9 cellular contexts compared by ENCODE assay signal in genomic region chr12:40192704-40193255, GRCh38. TPM values are rescaled to one million over a fixed set of nuclear protein-coding genes. Genes with fewer than 3 reads are reported as not detected.
DNase-seq lines count a peak whose midpoint lies in the region; ATAC-seq and TF ChIP-seq lines count a peak whose summit lies in the region.
"Had no signal": no experiment of that assay in that cellular context is flagged by ENCODE, and none has a peak within 500 bp of the region (broad histone marks: within the 10 kb centered on the region; RNA-seq: fewer than 3 reads in every experiment).

No MANE protein-coding gene starts in this region.

- H3K4me3 Mint-ChIP-seq in WTC11, result no peak overlapping the region

- H3K4me1 Mint-ChIP-seq in WTC11, result peaks cover 37% of the 10 kb centered on the region

- TF ChIP-seq CTCF in GM10248 (IDR thresholded peaks at IDR 0.05; ENCODE audit: control extremely low read depth, extremely low read depth, low read depth, missing control alignments) (no peak), WTC11 (IDR thresholded peaks at IDR 0.05) (no peak)

- ATAC-seq in GM19452 (IDR thresholded peaks at IDR 0.05; ENCODE audit: unreplicated experiment), result peak; percentile 94
- ATAC-seq in HG03139 (IDR thresholded peaks at IDR 0.05; ENCODE audit: unreplicated experiment), result peak; percentile 99
- ATAC-seq in WTC11, result peak; percentile 38; the same call in 1 of the 2 replicates

- peaks cover 20% of the 10 kb centered on the region for H3K36me3 Mint-ChIP-seq in WTC11

- CTCF ChIA-PET in GM10248 (lab: Yijun Ruan, JAX), result interaction anchor here (1.0 to 1.2 kb wide), 2 partner anchors 16 to 86 kb away, joined by 3 to 4 read pairs; partner anchors contain the start of gene SLC2A13
- CTCF ChIA-PET in WTC11 (lab: Charles Lee), result no interaction called here

- DNase-seq in GM10248 (ENCODE audit: extremely low spot score) (peak; percentile 59), WTC11 (ENCODE audit: low spot score) (no peak), COLO668 (lab: John Stamatoyannopoulos, UW; ENCODE audit: unreplicated experiment) (no peak), NCI-H1417 treated with DMSO at 0.1 percent for 48 hours (lab: John Stamatoyannopoulos, UW) (no peak), GDM1 (lab: John Stamatoyannopoulos, UW) (no peak)
- DNase-seq in activated T-cell treated with anti-CD3 and anti-CD28 coated beads, Interleukin-2, amount 50 U/mL, for 48 hours, result no peak
- DNase-seq: SJCRH30 had no signal

- H3K27ac Mint-ChIP-seq in WTC11, result no peak overlapping the region

- POLR2A ChIA-PET in GM10248 (lab: Yijun Ruan, JAX), result no interaction called here
- POLR2A ChIA-PET in WTC11 (lab: Charles Lee), result no interaction called here

- H3K9me3 Mint-ChIP-seq in WTC11, result peaks cover 36% of the 10 kb centered on the region

- H3K27me3 Mint-ChIP-seq in WTC11 (ENCODE audit: low read depth), result no peaks in the 10 kb centered on the region

TF ChIP-seq in WTC11, 78 proteins besides CTCF, POLR2A, EP300 and RAD21:
- TF ChIP-seq E2F1 (CRISPR knock-in tag; IDR thresholded peaks at IDR 0.05), result no peak
- no peak for TF ChIP-seq NR2C2 (CRISPR knock-in tag; IDR thresholded peaks at IDR 0.05)
- TF ChIP-seq JAZF1 (CRISPR knock-in tag; IDR thresholded peaks at IDR 0.05), result no peak
- TF ChIP-seq KAT7 (CRISPR knock-in tag; IDR thresholded peaks at IDR 0.05; ENCODE audit: borderline replicate concordance), result no peak
- TF ChIP-seq NR3C1 (CRISPR knock-in tag; conservative IDR thresholded peaks at IDR 0.05; ENCODE audit: low read depth), result no peak
- no peak for TF ChIP-seq TCF7 (CRISPR knock-in tag; IDR thresholded peaks at IDR 0.05; ENCODE audit: low read depth)
- no peak for TF ChIP-seq CREM (CRISPR knock-in tag; IDR thresholded peaks at IDR 0.05)
- no peak for TF ChIP-seq ZMAT4 (CRISPR knock-in tag; IDR thresholded peaks at IDR 0.05)

RNA-seq across cellular contexts. Expression of gene LRRK2, which starts 32.0 kb away (rescaled TPM):
- total RNA-seq in WTC11 (2021), result 0.23 to 0.46 TPM (median 0.46 TPM) in 3 replicates

Comparison
In these comparisons a context has a peak if more than half of its experiments do, and no peak if none do; other contexts are left out.
1. ATAC-seq: peak in every context shown above with its lines; median percentile 99 in HG03139; 94 in GM19452; 38 in WTC11.